In genomic region chr7:30026229-30027064, GRCh38 we compare ENCODE assay signal across 8 cellular contexts. TPM values are rescaled to one million over a fixed set of nuclear protein-coding genes. Genes with fewer than 3 reads are reported as not detected.
DNase-seq lines count a peak whose midpoint lies in the region; ATAC-seq and TF ChIP-seq lines count a peak whose summit lies in the region.

FKBP14 (minus strand) TSS chr7:30026702; CDS start chr7:30026508, 194 bp downstream.

- peak within 1 kb of the TSS; percentile 10 for H2BK15ac ChIP-seq in mesendoderm (replicated peaks; ENCODE audit: low read depth)

- intact Hi-C loops in Caco-2 (cut with micrococcal nuclease; ENCODE audit: unreplicated experiment) = loop anchor here (1.0 to 2.0 kb wide), 2 partner anchors 36 to 38 kb away; no protein-coding TSS in a partner anchor

- CTCF ChIA-PET in Caco-2 (lab: Charles Lee) = interaction anchor here (3.3 kb wide), 1 partner anchor 36 kb away, joined by 15 read pairs; no protein-coding TSS in a partner anchor

- peak within 1 kb of the TSS; percentile 94 for H3K27ac Mint-ChIP-seq in Caco-2 (ENCODE audit: unreplicated experiment)

- H3K4me3 ChIP-seq in Caco-2 (ENCODE audit: low read depth, low read length) (peak within 1 kb of the TSS; percentile 89), mesendoderm (ENCODE audit: low read length) (peak within 1 kb of the TSS; percentile 99)

- no peaks in the 10 kb centered on the region for H3K36me3 ChIP-seq in Caco-2 (ENCODE audit: control insufficient read depth, insufficient read depth, low read length)
- no peaks in the 10 kb centered on the region for H3K36me3 ChIP-seq in mesendoderm (ENCODE audit: control insufficient read depth, insufficient read depth, low read length)

- no peak within 1 kb of the TSS for H3K4me3 Mint-ChIP-seq in Caco-2 (ENCODE audit: unreplicated experiment)

- no peak for TF ChIP-seq CTCF in Caco-2 (IDR thresholded peaks at IDR 0.05; ENCODE audit: insufficient read depth in 1 of 2, low read depth in 1 of 2, low read length in 1 of 2, severe bottlenecking in 1 of 2, unreplicated experiment in 1 of 2)

- H3K79me2 ChIP-seq in mesendoderm (ENCODE audit: control insufficient read depth, insufficient read depth, low read length) = peaks cover 52% of the 10 kb centered on the region

- DNase-seq in Caco-2 (peak; percentile 97 to 99), HT1080 (ENCODE audit: low read depth) (peak; percentile 98), NOMO-1 treated with dmso at 0.1 percent for 144 hours (lab: John Stamatoyannopoulos, UW; ENCODE audit: unreplicated experiment) (peak; percentile 96), mesendoderm (peak; percentile 100)
- peak; percentile 83 for DNase-seq in activated CD8-positive, alpha-beta memory T cell treated with anti-CD3 and anti-CD28 coated beads, Interleukin-2, amount 50 U/mL, for 24 hours (ENCODE audit: extremely low read depth)
- DNase-seq in stimulated activated CD8-positive, alpha-beta memory T cell treated with anti-CD3 and anti-CD28 coated beads, Interleukin-12 subunit alpha, Interleukin-12 subunit beta, amount 100 ng/mL, for 4 hours (ENCODE audit: low read depth) = peak; percentile 81

- POLR2A ChIA-PET in Caco-2 (lab: Charles Lee) = no interaction called here

- peak within 1 kb of the TSS; percentile 98 for H3K56ac ChIP-seq in mesendoderm (ENCODE audit: low read length)

- no peaks in the 10 kb centered on the region for H3K9me3 ChIP-seq in Caco-2

- peaks cover 15% of the 10 kb centered on the region for H3K4me1 Mint-ChIP-seq in Caco-2 (ENCODE audit: low read depth, unreplicated experiment)

- H3K36me3 Mint-ChIP-seq in Caco-2 (ENCODE audit: insufficient read depth, unreplicated experiment) = peaks cover 12% of the 10 kb centered on the region

- H2AK5ac ChIP-seq in mesendoderm (ENCODE audit: low read length) = no peak within 1 kb of the TSS

- no peak within 1 kb of the TSS for H4K5ac ChIP-seq in mesendoderm (ENCODE audit: low read length)

- peak within 1 kb of the TSS; percentile 94 for H3K18ac ChIP-seq in mesendoderm (ENCODE audit: low read length)

- peak within 1 kb of the TSS; percentile 98 for H3K9ac ChIP-seq in mesendoderm (ENCODE audit: low read length)

- no peaks in the 10 kb centered on the region for H3K9me3 Mint-ChIP-seq in Caco-2 (ENCODE audit: unreplicated experiment)

- peak within 1 kb of the TSS; percentile 93 for H3K4ac ChIP-seq in mesendoderm (ENCODE audit: low read depth, low read length)

- BruUV-seq in Caco-2 (replicated peaks; lab: Mats Ljungman, UMichigan) = TSS peak; percentile 79

- ATAC-seq in GM21367 (IDR thresholded peaks at IDR 0.05; ENCODE audit: unreplicated experiment) = peak; percentile 73

- H3K4me1 ChIP-seq in Caco-2 = peaks cover 8% of the 10 kb centered on the region
- peaks cover 15% of the 10 kb centered on the region for H3K4me1 ChIP-seq in mesendoderm (ENCODE audit: control insufficient read depth, low read depth, low read length)

- H2BK5ac ChIP-seq in mesendoderm (ENCODE audit: low read length) = peak within 1 kb of the TSS; percentile 91

- H3K79me1 ChIP-seq in mesendoderm (ENCODE audit: low read length) = peaks cover 26% of the 10 kb centered on the region

- in situ Hi-C loops in endometrial microvascular endothelial cells (cut with HindIII; ENCODE audit: inconsistent ontology term, low pct_unique_long_range_greater_than_20kb, low sequenced_read_pairs) = no loop called here

- peak within 1 kb of the TSS; percentile 95 for H3K4me2 ChIP-seq in mesendoderm (ENCODE audit: low read length)

- H2BK120ac ChIP-seq in mesendoderm (ENCODE audit: low read depth, low read length) = no peak within 1 kb of the TSS

- WGBS in mesendoderm (ENCODE audit: extremely low coverage, insufficient coverage, low lambda C conversion rate) = no CpG with 5 or more reads among the region's 35 CpGs

- H3K27me3 ChIP-seq in Caco-2 (replicated peaks; ENCODE audit: control insufficient read depth, insufficient read depth, low read length) (no peaks in the 10 kb centered on the region), mesendoderm (ENCODE audit: insufficient read depth, low read length, poor library complexity) (no peaks in the 10 kb centered on the region)

- peak within 1 kb of the TSS; percentile 65 for H4K8ac ChIP-seq in mesendoderm (ENCODE audit: low read depth, low read length)

- H3K27me3 Mint-ChIP-seq in Caco-2 (ENCODE audit: insufficient read depth, unreplicated experiment) = no peaks in the 10 kb centered on the region

- H3K23ac ChIP-seq in mesendoderm (ENCODE audit: low read length) = no peak within 1 kb of the TSS

- H3K27ac ChIP-seq in mesendoderm (ENCODE audit: low read depth, low read length) = peak within 1 kb of the TSS; percentile 87

RNA-seq across cellular contexts. Expression of gene FKBP14, which starts in this region (rescaled TPM):
- total RNA-seq in Caco-2 (2022) (17.5 and 20.3 TPM in 2 replicates), endometrial microvascular endothelial cells (ENCODE audit: inconsistent ontology term) (27.2 TPM)
- 6.4 and 7.7 TPM in 2 replicates for total RNA-seq in HT1080 (2014; rRNA removed; shearing (Covaris generic))
- 15.2 and 17.0 TPM in 2 replicates for polyA plus RNA-seq in HT1080 (2015; cell fraction: cytosol; rRNA removed)
- 15.7 and 17.6 TPM in 2 replicates for polyA plus RNA-seq in HT1080 (2015; cell fraction: nucleus; rRNA removed)
- 36.4 TPM for polyA plus RNA-seq in mesendoderm (2013, experiment 1 of 2)
- 35.2 TPM for polyA plus RNA-seq in mesendoderm (2013, experiment 2 of 2)

Comparison
In these comparisons a context has a peak if more than half of its experiments do, and no peak if none do; other contexts are left out.
1. Peak in every context shown above with its lines: DNase-seq, ATAC-seq, H3K4me3 ChIP-seq and H3K27ac ChIP-seq.